In the genomic region with DNA sequence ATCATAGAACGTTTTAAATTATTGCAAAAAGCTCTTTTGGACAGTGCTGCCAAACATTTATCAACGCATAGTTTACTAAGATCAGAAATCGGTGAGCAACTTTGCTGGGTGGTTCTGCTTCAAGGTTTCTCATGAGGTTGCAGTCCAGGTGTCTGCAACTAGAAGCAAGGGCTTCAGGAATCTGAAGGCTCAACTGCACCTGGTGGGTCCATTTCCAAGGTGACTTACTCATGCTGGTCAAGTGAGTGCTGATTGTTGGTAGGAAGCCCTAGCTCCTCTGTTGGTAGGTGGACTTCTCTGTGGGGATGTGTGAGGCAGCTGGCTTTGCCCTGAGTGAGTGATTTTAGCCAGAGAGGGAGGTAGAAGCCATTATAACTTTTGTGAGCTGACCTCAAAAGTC, we compare ENCODE assay signal across 26 cellular contexts. TPM values are rescaled to one million over a fixed set of nuclear protein-coding genes. Genes with fewer than 3 reads are reported as not detected.
"Had no signal": no experiment of that assay in that cellular context is flagged by ENCODE, and none has a peak within 500 bp of the region (broad histone marks: within the 10 kb centered on the region; RNA-seq: fewer than 3 reads in every experiment).

No MANE protein-coding gene starts in this region.

- H3K4me3 Mint-ChIP-seq: mesothelial cell of epicardium; naive B cell; natural killer cell treated with Interleukin-12 subunit alpha and Interleukin-12 subunit beta and Interleukin-15 and Interleukin-18, amount 100 ng/mL, for 72 hours; stimulated activated effector memory CD8-positive, alpha-beta T cell treated with anti-CD3 and anti-CD28 coated beads, Interleukin-12 subunit alpha, Interleukin-12 subunit beta, amount 100 ng/mL, for 72 hours; stimulated activated naive CD8-positive, alpha-beta T cell treated with anti-CD3 and anti-CD28 coated beads, Interleukin-15, Interleukin-2, amounts not matched to agents 100 ng/mL and 50 ng/mL, for 24 hours; type B pancreatic cell had no signal

- H3K27me3 Mint-ChIP-seq: type B pancreatic cell had no signal

- H3K27ac ChIP-seq: hepatocyte, left ventricle myocardium inferior, ovary, prostate gland, sigmoid colon, spleen, suprapubic skin, thoracic aorta, tibial artery, uterus had no signal

- H3K9me3 ChIP-seq: left ventricle myocardium inferior, ovary, prostate gland, sigmoid colon, spleen, suprapubic skin, thoracic aorta, tibial artery, uterus had no signal

- H3K36me3 ChIP-seq: left ventricle myocardium inferior, ovary, prostate gland, sigmoid colon, spleen, suprapubic skin, thoracic aorta, tibial artery, uterus had no signal

- H3K4me3 ChIP-seq: hepatocyte, left ventricle myocardium inferior, lung, ovary, prostate gland, sigmoid colon, spleen, suprapubic skin, thoracic aorta, tibial artery, uterus had no signal

- H3K4me2 ChIP-seq: hepatocyte had no signal

- H2AFZ ChIP-seq: hepatocyte had no signal

- H3K36me3 Mint-ChIP-seq: natural killer cell treated with Interleukin-12 subunit alpha and Interleukin-12 subunit beta and Interleukin-15 and Interleukin-18, amount 100 ng/mL, for 72 hours; stimulated activated effector memory CD8-positive, alpha-beta T cell treated with anti-CD3 and anti-CD28 coated beads, Interleukin-12 subunit alpha, Interleukin-12 subunit beta, amount 100 ng/mL, for 72 hours had no signal

- H3K9me3 Mint-ChIP-seq: natural killer cell treated with Interleukin-12 subunit alpha and Interleukin-12 subunit beta and Interleukin-15 and Interleukin-18, amount 100 ng/mL, for 72 hours; stimulated activated effector memory CD8-positive, alpha-beta T cell treated with anti-CD3 and anti-CD28 coated beads, Interleukin-12 subunit alpha, Interleukin-12 subunit beta, amount 100 ng/mL, for 72 hours; stimulated activated naive CD8-positive, alpha-beta T cell treated with anti-CD3 and anti-CD28 coated beads, Interleukin-15, Interleukin-2, amounts not matched to agents 100 ng/mL and 50 ng/mL, for 24 hours had no signal

- FAIRE-seq: small intestine had no signal

- DNase-seq: islet precursor cell; left ventricle myocardium inferior; mesendoderm; naive B cell; ovary; posterior cingulate gyrus; retina; right cardiac atrium; sigmoid colon; small intestine; spleen; stimulated activated CD4-positive, alpha-beta T cell treated with anti-CD3 and anti-CD28 coated beads, Interleukin-4, amount 100 ng/mL, for 24 hours; stimulated activated naive CD4-positive, alpha-beta T cell; tibial artery; uterus had no signal

- H3K27ac Mint-ChIP-seq: mesothelial cell of epicardium; naive B cell; natural killer cell treated with Interleukin-12 subunit alpha and Interleukin-12 subunit beta and Interleukin-15 and Interleukin-18, amount 100 ng/mL, for 72 hours; stimulated activated effector memory CD8-positive, alpha-beta T cell treated with anti-CD3 and anti-CD28 coated beads, Interleukin-12 subunit alpha, Interleukin-12 subunit beta, amount 100 ng/mL, for 72 hours; stimulated activated naive CD8-positive, alpha-beta T cell treated with anti-CD3 and anti-CD28 coated beads, Interleukin-15, Interleukin-2, amounts not matched to agents 100 ng/mL and 50 ng/mL, for 24 hours; type B pancreatic cell had no signal

- H3K27me3 ChIP-seq: hepatocyte, ovary, sigmoid colon, suprapubic skin, tibial artery, uterus had no signal

- H3K4me1 ChIP-seq: prostate gland, uterus had no signal

- ATAC-seq: natural killer cell treated with Interleukin-12 subunit alpha and Interleukin-12 subunit beta and Interleukin-15 and Interleukin-18, amount 100 ng/mL, for 72 hours; right cardiac atrium had no signal

RNA-seq across cellular contexts. Expression of a gene that starts 33.6 kb away (rescaled TPM):
- total RNA-seq: mononuclear cell had no signal
